31 cellular contexts compared by ENCODE assay signal in genomic region chrX:10470009-10470408, GRCh38.
"Had no signal": no experiment of that assay in that cellular context is flagged by ENCODE, and none has a peak within 500 bp of the region (broad histone marks: within the 10 kb centered on the region; RNA-seq: fewer than 3 reads in every experiment).

No MANE protein-coding gene starts in this region.

- DNase-seq: kidney; left colon; left lung; lower lobe of right lung; mammary epithelial cell; mesenchymal stem cell; naive B cell; natural killer cell; nephron progenitor cell; occipital lobe; posterior cingulate gyrus; retina; right cardiac atrium; stimulated activated CD4-positive, alpha-beta T cell treated with anti-CD3 and anti-CD28 coated beads, Interleukin-12 subunit alpha, Interleukin-12 subunit beta, amount 100 ng/mL, for 4 hours; stimulated activated CD4-positive, alpha-beta T cell treated with anti-CD3 and anti-CD28 coated beads, Interleukin-15, amount 100 ng/mL, for 24 hours; stimulated activated CD4-positive, alpha-beta T cell treated with anti-CD3 and anti-CD28 coated beads, Interleukin-2, amount 100 ng/mL, for 24 hours; stimulated activated CD4-positive, alpha-beta T cell treated with anti-CD3 and anti-CD28 coated beads, Interleukin-4, amount 100 ng/mL, for 1 hour; stimulated activated naive B cell treated with anti-CD40 and anti-IgM and Interleukin-4, amounts not matched to agents 10 μg/mL and 1 μg/mL and 100 μg/mL, for 72 hours; stimulated activated naive CD8-positive, alpha-beta T cell treated with anti-CD3 and anti-CD28 coated beads, Interleukin-15, Interleukin-2, amounts not matched to agents 100 U/mL and 50 U/mL, for 24 hours; stomach; testis; thyroid gland; transverse colon; upper lobe of left lung had no signal

- H3K9ac ChIP-seq: neural progenitor cell had no signal

- H3K4me2 ChIP-seq: neural progenitor cell had no signal

- H3K4me3 ChIP-seq: left lung, lower lobe of right lung, neural progenitor cell, prostate gland, skin epidermis, stomach, testis, thyroid gland, transverse colon, upper lobe of left lung, vagina had no signal

- H2AFZ ChIP-seq: neural progenitor cell had no signal

- ATAC-seq: left colon; left lung; lower lobe of right lung; natural killer cell; right cardiac atrium; sciatic nerve; stimulated activated naive B cell treated with anti-CD40 and anti-IgM and Interleukin-4, amounts not matched to agents 10 μg/mL and 1 μg/mL and 100 μg/mL, for 72 hours; stimulated activated naive CD8-positive, alpha-beta T cell treated with anti-CD3 and anti-CD28 coated beads, Interleukin-15, Interleukin-2, amounts not matched to agents 100 U/mL and 50 U/mL, for 24 hours had no signal

- H3K27ac ChIP-seq: left lung, lower lobe of right lung, neural progenitor cell, neutrophil, prostate gland, skin epidermis, stomach, testis, thyroid gland, transverse colon, upper lobe of left lung, vagina had no signal

- H3K9me3 ChIP-seq: left lung, lower lobe of right lung, neutrophil, prostate gland, stomach, testis, thyroid gland, transverse colon, upper lobe of left lung, vagina had no signal

- FAIRE-seq: islet of Langerhans, kidney had no signal

- H3K36me3 ChIP-seq: left lung, lower lobe of right lung, neutrophil, prostate gland, stomach, thyroid gland, transverse colon, vagina had no signal

- H3K27me3 ChIP-seq: left lung, neural progenitor cell, neutrophil, stomach, testis, thyroid gland, transverse colon, upper lobe of left lung, vagina had no signal

- H3K4me1 ChIP-seq: left lung, lower lobe of right lung, neural progenitor cell, prostate gland, testis, thyroid gland, upper lobe of left lung, vagina had no signal
